In genomic region chr2:112783187-112783721, GRCh38 we compare ENCODE assay signal across 1 cellular context.
TF ChIP-seq lines count a peak whose summit lies in the region.

No MANE protein-coding gene starts in this region.

TF ChIP-seq in endothelial cell of umbilical vein, 7 proteins besides CTCF, POLR2A, EP300 and RAD21:
- TF ChIP-seq POLR2AphosphoS5 (IDR thresholded peaks at IDR 0.05; ENCODE audit: insufficient read depth, low read depth, low read length): no peak
- no peak for TF ChIP-seq GATA2 (IDR thresholded peaks at IDR 0.05; ENCODE audit: insufficient read depth, insufficient read length, low read depth, low read length)
- TF ChIP-seq JUN (IDR thresholded peaks at IDR 0.05; ENCODE audit: borderline replicate concordance, insufficient read depth, insufficient read length, low read depth): no peak
- TF ChIP-seq MAX (IDR thresholded peaks at IDR 0.05; ENCODE audit: insufficient read depth, insufficient read length): no peak
- no peak for TF ChIP-seq MYC (IDR thresholded peaks at IDR 0.05; ENCODE audit: low read depth, low read length)
- TF ChIP-seq EZH2 (IDR thresholded peaks at IDR 0.05; ENCODE audit: borderline replicate concordance, low read depth, low read length, severe bottlenecking): no peak
